10 cellular contexts compared by ENCODE assay signal in the genomic region with DNA sequence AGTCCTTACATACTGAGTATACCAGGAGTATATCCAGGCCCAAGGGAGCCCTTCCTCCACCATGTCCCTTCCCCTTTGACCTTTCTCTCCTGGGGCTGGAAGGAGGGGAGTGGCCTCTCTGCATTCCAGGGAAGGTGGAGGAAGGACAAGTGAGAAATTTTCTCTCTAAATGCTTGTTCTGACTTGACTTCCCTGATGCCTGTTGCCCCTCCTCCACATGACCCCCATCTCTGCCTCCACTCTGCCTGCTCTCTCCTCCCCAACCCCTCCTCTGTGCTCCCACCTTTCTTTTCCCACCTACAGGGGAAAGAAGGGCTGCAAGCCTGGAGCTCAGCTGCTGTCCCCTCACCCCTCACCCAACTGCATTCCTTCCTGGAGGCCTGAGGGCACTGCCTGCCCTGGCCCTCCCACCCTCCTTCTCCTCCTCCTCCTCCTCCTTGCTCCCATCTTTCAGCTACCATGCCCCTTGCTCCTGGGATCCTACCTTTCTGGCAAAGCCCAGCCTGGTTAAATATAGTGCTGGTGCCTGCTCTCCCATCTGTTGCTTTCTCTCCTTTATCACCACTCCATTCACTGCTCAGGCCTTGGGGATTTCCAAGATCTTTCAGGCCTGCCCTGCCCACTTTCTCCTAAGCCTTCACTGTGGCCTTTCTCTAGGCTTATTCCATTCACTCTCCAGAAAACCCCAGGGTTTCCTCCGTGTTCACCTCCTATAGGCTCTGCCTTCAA. TPM values are rescaled to one million over a fixed set of nuclear protein-coding genes. Genes with fewer than 3 reads are reported as not detected.
DNase-seq lines count a peak whose midpoint lies in the region; ATAC-seq lines count a peak whose summit lies in the region.
"Had no signal": no experiment of that assay in that cellular context is flagged by ENCODE, and none has a peak within 500 bp of the region (broad histone marks: within the 10 kb centered on the region; RNA-seq: fewer than 3 reads in every experiment).

No MANE protein-coding gene starts in this region.

- H3K18ac ChIP-seq in neuronal stem cell (ENCODE audit: low read length), result peak overlapping the region; percentile 97

- H3K36me3 ChIP-seq in SJSA1, result no peaks in the 10 kb centered on the region
- no peaks in the 10 kb centered on the region for H3K36me3 ChIP-seq in neuronal stem cell (replicated peaks in 1 of 2; ENCODE audit: control insufficient read depth in 2 of 2, insufficient read depth in 2 of 2, low read length in 2 of 2)

- H2BK12ac ChIP-seq in neuronal stem cell (ENCODE audit: low read length), result peak overlapping the region; percentile 97

- no peak overlapping the region for H4K91ac ChIP-seq in neuronal stem cell (ENCODE audit: low read depth, low read length, poor library complexity)

- peak overlapping the region; percentile 22 for H3K4me2 ChIP-seq in neuronal stem cell (ENCODE audit: insufficient read depth, low read length, poor library complexity, severe bottlenecking)

- no peak overlapping the region for H4K8ac ChIP-seq in neuronal stem cell (ENCODE audit: low read depth, low read length)

- no peak overlapping the region for H2BK15ac ChIP-seq in neuronal stem cell (ENCODE audit: low read length)

- no CpG with 5 or more reads among the region's 1 CpG for WGBS in neuronal stem cell (ENCODE audit: extremely low coverage in 2 of 2, insufficient read length in 2 of 2, insufficient replicate concordance in 1 of 2), 2 donors

- peak overlapping the region; percentile 94 for H2BK5ac ChIP-seq in neuronal stem cell (ENCODE audit: low read length)

- H3K79me1 ChIP-seq in neuronal stem cell (ENCODE audit: low read depth, low read length), result no peaks in the 10 kb centered on the region

- no peak overlapping the region for H3K4me3 ChIP-seq in SJSA1
- H3K4me3 ChIP-seq in neuronal stem cell (ENCODE audit: low read length in 2 of 2), result no peak overlapping the region

- H3K4me1 ChIP-seq in SJSA1 (replicated peaks) (peaks cover 32% of the 10 kb centered on the region), neuronal stem cell (ENCODE audit: control insufficient read depth in 2 of 2, insufficient read depth in 1 of 2, low read depth in 1 of 2, low read length in 2 of 2) (peaks cover 37 to 39% of the 10 kb centered on the region in 2 donors)

- H3K23ac ChIP-seq in neuronal stem cell (ENCODE audit: low read depth, low read length, poor library complexity), result no peak overlapping the region

- ATAC-seq in HG02870 (IDR thresholded peaks at IDR 0.05; ENCODE audit: unreplicated experiment), result no peak
- no peak for ATAC-seq in GM19324 (IDR thresholded peaks at IDR 0.05; ENCODE audit: low FRiP score, unreplicated experiment)

- no peak overlapping the region for H3K4ac ChIP-seq in neuronal stem cell (ENCODE audit: low read length)

- H3K27ac ChIP-seq in SJSA1 (peak overlapping the region; percentile 71), neuronal stem cell (replicated peaks; ENCODE audit: low read length) (peak overlapping the region; percentile 93)

- peak; percentile 97 for DNase-seq in ELF-1 (ENCODE audit: low read depth, low spot score)
- no peak for DNase-seq in SJSA1 (ENCODE audit: low read depth in 1 of 2, low spot score in 2 of 2)
- DNase-seq in fibroblast of peridontal ligament (ENCODE audit: extremely low read depth), result peak; percentile 28
- no peak for DNase-seq in neuronal stem cell (ENCODE audit: low spot score)
- no peak for DNase-seq in activated naive CD4-positive, alpha-beta T cell (lab: John Stamatoyannopoulos, UW)
- no peak for DNase-seq in NCI-H1105 treated with DMSO at 0.1 percent for 48 hours (lab: John Stamatoyannopoulos, UW)
- DNase-seq: amygdala, GF-D8 had no signal

- peak overlapping the region; percentile 91 for H2AK5ac ChIP-seq in neuronal stem cell (ENCODE audit: low read depth, low read length)

- H3K9ac ChIP-seq in neuronal stem cell (ENCODE audit: low read depth, low read length, poor library complexity), result no peak overlapping the region

- no peak overlapping the region for H3K14ac ChIP-seq in neuronal stem cell (ENCODE audit: low read length)

- H3K27me3 ChIP-seq in SJSA1 (replicated peaks) (no peaks in the 10 kb centered on the region), neuronal stem cell (ENCODE audit: control insufficient read depth in 3 of 3, insufficient read depth in 3 of 3, low read depth in 1 of 3, low read length in 3 of 3) (no peaks in the 10 kb centered on the region)

- H2AFZ ChIP-seq in neuronal stem cell (ENCODE audit: low read length), result peak overlapping the region; percentile 72

- H2BK120ac ChIP-seq in neuronal stem cell (ENCODE audit: low read depth, low read length), result peak overlapping the region; percentile 84

- H3K9me3 ChIP-seq in SJSA1 (replicated peaks) (no peaks in the 10 kb centered on the region), neuronal stem cell (replicated peaks in 1 of 2; ENCODE audit: control insufficient read depth in 2 of 2, insufficient read depth in 1 of 2, low read depth in 1 of 2, low read length in 2 of 2) (no peaks in the 10 kb centered on the region)

RNA-seq across cellular contexts. Expression of gene DAG1, which starts 8.5 kb away (rescaled TPM):
- 52.1 and 69.5 TPM in 2 replicates for total RNA-seq in SJSA1 (2014; rRNA removed; shearing (Covaris generic))
- 70.2 TPM for polyA plus RNA-seq in neuronal stem cell (2013, experiment 1 of 2)
- 71.5 TPM for polyA plus RNA-seq in neuronal stem cell (2013, experiment 2 of 2)

RNA-seq across cellular contexts. Expression of gene NICN1, which starts 32.5 kb away (rescaled TPM):
- 6.2 TPM in 1 of 2 replicates, not detected in the other for total RNA-seq in SJSA1 (2014; rRNA removed; shearing (Covaris generic))
- 14.9 TPM for polyA plus RNA-seq in neuronal stem cell (2013, experiment 1 of 2)
- 12.4 TPM for polyA plus RNA-seq in neuronal stem cell (2013, experiment 2 of 2)

RNA-seq across cellular contexts. Expression of gene AMT, which starts 39.3 kb away (rescaled TPM):
- total RNA-seq in SJSA1 (2014; rRNA removed; shearing (Covaris generic)), result 0.85 and 1.5 TPM in 2 replicates
- 21.6 TPM for polyA plus RNA-seq in neuronal stem cell (2013, experiment 1 of 2)
- polyA plus RNA-seq in neuronal stem cell (2013, experiment 2 of 2), result 22.1 TPM

RNA-seq across cellular contexts. Expression of gene TCTA, which starts 49.4 kb away (rescaled TPM):
- total RNA-seq in SJSA1 (2014; rRNA removed; shearing (Covaris generic)), result 21.6 and 21.7 TPM in 2 replicates
- 2.6 TPM for polyA plus RNA-seq in neuronal stem cell (2013, experiment 1 of 2)
- 2.8 TPM for polyA plus RNA-seq in neuronal stem cell (2013, experiment 2 of 2)

RNA-seq across cellular contexts. Expression of gene RHOA, which starts 49.8 kb away (rescaled TPM):
- 490 and 775 TPM in 2 replicates for total RNA-seq in SJSA1 (2014; rRNA removed; shearing (Covaris generic))
- 432 TPM for polyA plus RNA-seq in neuronal stem cell (2013, experiment 1 of 2)
- 436 TPM for polyA plus RNA-seq in neuronal stem cell (2013, experiment 2 of 2)

Comparison
In these comparisons a context has a peak if more than half of its experiments do, and no peak if none do; other contexts are left out.
1. DNase-seq: peak in ELF-1 (single experiment) and fibroblast of peridontal ligament (single experiment); none in SJSA1 (0 of 2), neuronal stem cell (single experiment), activated naive CD4-positive, alpha-beta T cell (0 of 4) and NCI-H1105 treated with DMSO at 0.1 percent for 48 hours (single experiment).